Comparison of ENCODE assay signal across 23 cellular contexts in genomic region chr2:194203898-194204297, GRCh38.
A peak's percentile ranks its signal among the peaks of the same experiment; 100 is the strongest.
DNase-seq lines count a peak whose midpoint lies in the region; ATAC-seq, FAIRE-seq and TF ChIP-seq lines count a peak whose summit lies in the region.
"Had no signal": no experiment of that assay in that cellular context is flagged by ENCODE, and none has a peak within 500 bp of the region (broad histone marks: within the 10 kb centered on the region; RNA-seq: fewer than 3 reads in every experiment).

No MANE protein-coding gene starts in this region.

- H3K27me3 ChIP-seq in PC-3 (ENCODE audit: low read length) (no peaks in the 10 kb centered on the region), bronchial epithelial cell (ENCODE audit: control insufficient read depth, insufficient read depth, low read length) (no peaks in the 10 kb centered on the region), smooth muscle cell (ENCODE audit: low read depth) (no peaks in the 10 kb centered on the region)
- H3K27me3 ChIP-seq: BLaER1 treated with 17β-estradiol and CSF1 and Interleukin-3, amounts not matched to agents 10 nM and 100 nM; heart left ventricle; pancreas had no signal

- H3K9ac ChIP-seq in PC-3 (ENCODE audit: low read length) (no peak overlapping the region), smooth muscle cell (ENCODE audit: low read depth) (no peak overlapping the region)
- H3K9ac ChIP-seq: BLaER1 treated with 17β-estradiol and CSF1 and Interleukin-3, amounts not matched to agents 10 nM and 100 nM had no signal

- H3F3A ChIP-seq in PC-3 (ENCODE audit: low read length, unreplicated experiment), result no peaks in the 10 kb centered on the region
- H3F3A ChIP-seq in smooth muscle cell (ENCODE audit: low read depth), result peaks cover 3% of the 10 kb centered on the region

- no peak overlapping the region for H3K27ac ChIP-seq in PC-3 (ENCODE audit: low read length)
- peak overlapping the region; percentile 1 for H3K27ac ChIP-seq in smooth muscle cell (ENCODE audit: low read depth)
- H3K27ac ChIP-seq: BLaER1 treated with 17β-estradiol and CSF1 and Interleukin-3, amounts not matched to agents 10 nM and 100 nM; heart left ventricle; pancreas had no signal

- TF ChIP-seq CTCF in PC-3 (conservative IDR thresholded peaks at IDR 0.05; ENCODE audit: low read depth, low read length), result no peak
- TF ChIP-seq CTCF in bronchial epithelial cell (IDR thresholded peaks at IDR 0.05; ENCODE audit: insufficient read depth, low read length, severe bottlenecking), result no peak
- no peak for TF ChIP-seq CTCF in smooth muscle cell (IDR thresholded peaks at IDR 0.05; ENCODE audit: borderline replicate concordance, insufficient read depth, poor library complexity, severe bottlenecking)

- 30% methylated on average over 1 of the region's 1 CpG for WGBS in smooth muscle cell (ENCODE audit: low lambda C conversion rate)

- H3K4me2 ChIP-seq in PC-3 (ENCODE audit: low read length), result no peak overlapping the region
- no peak overlapping the region for H3K4me2 ChIP-seq in smooth muscle cell
- H3K4me2 ChIP-seq: BLaER1 treated with 17β-estradiol and CSF1 and Interleukin-3, amounts not matched to agents 10 nM and 100 nM had no signal

- H2AFZ ChIP-seq in PC-3 (ENCODE audit: low read length) (no peak overlapping the region), smooth muscle cell (ENCODE audit: low read depth) (no peak overlapping the region)

- FAIRE-seq in H54 (lab: Jason Lieb, UNC) (peak; percentile 91), bronchial epithelial cell (lab: Jason Lieb, UNC) (no peak)
- FAIRE-seq: islet of Langerhans, pancreas had no signal

- POLR2A ChIA-PET in PC-3 (lab: Charles Lee; ENCODE audit: unreplicated experiment), result interaction anchor here (0.6 kb wide), 1 partner anchor 216 kb away, joined by 5 read pairs; no protein-coding TSS in a partner anchor

- H3K36me3 ChIP-seq in PC-3 (ENCODE audit: low read depth, low read length) (no peaks in the 10 kb centered on the region), bronchial epithelial cell (ENCODE audit: control insufficient read depth, insufficient read depth, low read length) (no peaks in the 10 kb centered on the region), smooth muscle cell (ENCODE audit: low read depth) (no peaks in the 10 kb centered on the region)
- H3K36me3 ChIP-seq: BLaER1 treated with 17β-estradiol and CSF1 and Interleukin-3, amounts not matched to agents 10 nM and 100 nM; heart left ventricle; pancreas had no signal

- no peaks in the 10 kb centered on the region for H3K4me1 ChIP-seq in PC-3 (ENCODE audit: insufficient read depth, low read length)
- H3K4me1 ChIP-seq in smooth muscle cell (ENCODE audit: low read depth), result no peaks in the 10 kb centered on the region
- H3K4me1 ChIP-seq: BLaER1 treated with 17β-estradiol and CSF1 and Interleukin-3, amounts not matched to agents 10 nM and 100 nM; heart left ventricle; pancreas had no signal

- intact Hi-C loops in PC-3 (cut with micrococcal nuclease), result no loop called here

- no peaks in the 10 kb centered on the region for H3K9me2 ChIP-seq in PC-3 (replicated peaks; ENCODE audit: low read length)

- H3K9me3 ChIP-seq in PC-3 (ENCODE audit: low read length) (no peaks in the 10 kb centered on the region), smooth muscle cell (replicated peaks; ENCODE audit: low read depth) (no peaks in the 10 kb centered on the region)
- H3K9me3 ChIP-seq: pancreas had no signal

- DNase-seq in H54 (ENCODE audit: insufficient read length, low spot score) (no peak), PC-3 (peak; percentile 54), bronchial epithelial cell (ENCODE audit: low read depth) (peak; percentile 52), smooth muscle cell (lab: John Stamatoyannopoulos, UW; ENCODE audit: unreplicated experiment) (no peak), GDM1 (lab: John Stamatoyannopoulos, UW) (no peak), DMS79 (lab: John Stamatoyannopoulos, UW) (no peak), activated gamma-delta T cell treated with Interleukin-2 at 50 U/mL for 16 hours (no peak)
- DNase-seq: activated CD4-positive, CD25-positive, alpha-beta regulatory T cell; activated CD8-positive, alpha-beta memory T cell treated with anti-CD3 and anti-CD28 coated beads for 24 hours; activated naive CD8-positive, alpha-beta T cell treated with anti-CD3 and anti-CD28 coated beads, Interleukin-2, amount 10 ng/mL, durations not matched to agents 7 days and 5 days; GOT3; heart left ventricle; naive thymus-derived CD8-positive, alpha-beta T cell; NCI-H1092; NCI-H2081 treated with DMSO at 0.1 percent for 48 hours; NCI-H510A treated with DMSO at 0.1 percent for 48 hours; pancreas; SIG-M5; stimulated activated CD4-positive, alpha-beta T cell treated with anti-CD3 and anti-CD28 coated beads, Interleukin-4, amount 100 ng/mL, for 1 hour; T-helper 17 cell had no signal

- H4K20me1 ChIP-seq in PC-3 (ENCODE audit: low read length) (no peaks in the 10 kb centered on the region), smooth muscle cell (ENCODE audit: low read depth) (no peaks in the 10 kb centered on the region)
- H4K20me1 ChIP-seq: BLaER1 treated with 17β-estradiol and CSF1 and Interleukin-3, amounts not matched to agents 10 nM and 100 nM had no signal

- ATAC-seq in PC-3, result peak; percentile 81
- ATAC-seq: esophagus mucosa; heart left ventricle; naive thymus-derived CD8-positive, alpha-beta T cell; pancreas; T-helper 17 cell had no signal

- H3K79me2 ChIP-seq in PC-3 (ENCODE audit: low read length), result no peaks in the 10 kb centered on the region
- no peaks in the 10 kb centered on the region for H3K79me2 ChIP-seq in smooth muscle cell (ENCODE audit: low read depth)

- CTCF ChIA-PET in PC-3 (lab: Charles Lee), result no interaction called here

- H3K4me3 ChIP-seq in PC-3 (ENCODE audit: low read length), result no peak overlapping the region
- H3K4me3 ChIP-seq in bronchial epithelial cell (ENCODE audit: low read depth, low read length), result no peak overlapping the region
- H3K4me3 ChIP-seq in smooth muscle cell, result no peak overlapping the region
- H3K4me3 ChIP-seq: BLaER1 treated with 17β-estradiol and CSF1 and Interleukin-3, amounts not matched to agents 10 nM and 100 nM; heart left ventricle; pancreas had no signal

- TF ChIP-seq POLR2A in H54 (IDR thresholded peaks at IDR 0.05; ENCODE audit: low read depth, low read length), result no peak

- no TSS peak for BruUV-seq in PC-3 (replicated peaks; lab: Mats Ljungman, UMichigan)

Comparison
In these comparisons a context has a peak if more than half of its experiments do, and no peak if none do; other contexts are left out.
1. DNase-seq: peak in PC-3 (single experiment) and bronchial epithelial cell (single experiment); none in H54 (single experiment), smooth muscle cell (single experiment), GDM1 (single experiment), DMS79 (single experiment) and activated gamma-delta T cell treated with Interleukin-2 at 50 U/mL for 16 hours (single experiment).